ENCODE assay signal across 24 cellular contexts in the genomic region with DNA sequence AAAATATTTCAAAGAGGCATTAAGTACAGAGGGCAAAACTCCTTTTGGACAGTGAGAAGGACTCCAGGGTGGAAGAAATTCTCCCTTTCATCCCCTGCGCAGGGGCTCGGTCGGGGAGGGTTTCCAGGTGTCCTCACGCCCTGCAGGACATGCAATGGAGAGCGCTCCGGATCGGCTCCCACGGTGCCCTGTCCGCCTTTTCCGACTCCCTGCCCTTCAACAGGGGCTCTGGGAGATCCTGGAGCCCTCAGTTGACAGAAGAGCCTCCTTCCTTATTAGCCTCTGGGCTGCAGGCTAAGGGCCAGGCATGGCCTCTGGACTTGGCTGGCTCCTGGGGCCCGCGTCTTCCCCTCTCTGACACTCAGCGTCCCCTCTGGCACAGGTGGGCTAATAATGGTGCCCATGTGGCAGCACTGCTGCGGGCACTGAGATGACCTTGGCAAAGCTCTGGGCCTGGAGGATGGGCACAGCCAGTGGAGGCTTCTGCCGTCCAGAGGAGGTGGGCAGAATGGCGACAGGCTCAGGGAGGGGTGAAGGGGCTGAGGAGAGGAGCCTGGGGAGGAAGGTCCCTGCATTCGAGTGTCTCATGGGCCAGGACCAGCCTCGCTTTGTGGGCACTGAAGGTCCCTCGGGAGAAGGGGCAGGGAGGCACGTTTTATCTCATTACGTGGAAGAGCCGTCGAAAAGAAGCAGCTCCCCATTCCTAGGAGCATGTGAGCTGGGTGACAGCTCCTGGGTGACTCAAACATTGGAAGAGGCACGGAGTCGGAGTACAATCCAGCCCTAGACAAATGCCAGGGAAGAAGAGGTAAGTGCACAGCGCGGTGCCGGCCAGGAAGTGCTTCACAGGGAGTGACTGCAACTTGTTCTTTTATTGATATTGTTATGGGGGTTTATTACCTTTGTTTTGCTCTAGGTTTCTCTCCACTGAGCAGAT.
DNase-seq lines count a peak whose midpoint lies in the region; ATAC-seq and TF ChIP-seq lines count a peak whose summit lies in the region.
"Had no signal": no experiment of that assay in that cellular context is flagged by ENCODE, and none has a peak within 500 bp of the region (broad histone marks: within the 10 kb centered on the region; RNA-seq: fewer than 3 reads in every experiment).

No MANE protein-coding gene starts in this region.

- DNase-seq in right atrium auricular region (ENCODE audit: low spot score), result no peak
- no peak for DNase-seq in left cardiac atrium
- DNase-seq in upper lobe of right lung, result no peak
- no peak for DNase-seq in mesendoderm
- no peak for DNase-seq in middle frontal gyrus (ENCODE audit: extremely low spot score, low spot score)
- DNase-seq: activated B cell treated with CpG ODN at 0.5 μM for 24 hours; activated CD4-positive, alpha-beta memory T cell treated with anti-CD3 and anti-CD28 coated beads for 36 hours; activated effector memory CD4-positive, alpha-beta T cell treated with Interleukin-2 at 50 U/mL for 16 hours; HFFc6; NCI-H1694 treated with DMSO at 0.1 percent for 48 hours; NCI-H524 treated with DMSO at 0.1 percent for 48 hours; small intestine; stimulated activated CD4-positive, alpha-beta T cell treated with anti-CD3 and anti-CD28 coated beads, Interleukin-2, amount 100 ng/mL, for 48 hours; stimulated activated naive CD8-positive, alpha-beta T cell treated with anti-CD3 and anti-CD28 coated beads, Interleukin-15, Interleukin-2, amounts not matched to agents 100 U/mL and 50 U/mL, for 24 hours; T1000 had no signal

- H2BK5ac ChIP-seq in mesendoderm (ENCODE audit: low read length), result no peak overlapping the region

- no peak overlapping the region for H3K18ac ChIP-seq in mesendoderm (ENCODE audit: low read length)

- no peaks in the 10 kb centered on the region for H3K79me1 ChIP-seq in mesendoderm (ENCODE audit: low read length)

- H3K36me3 ChIP-seq in right atrium auricular region, result no peaks in the 10 kb centered on the region
- H3K36me3 ChIP-seq in rectal smooth muscle tissue (ENCODE audit: control insufficient read depth, insufficient read depth, low read length), result no peaks in the 10 kb centered on the region
- no peaks in the 10 kb centered on the region for H3K36me3 ChIP-seq in upper lobe of right lung
- H3K36me3 ChIP-seq in mesendoderm (ENCODE audit: control insufficient read depth, insufficient read depth, low read length), result no peaks in the 10 kb centered on the region
- H3K36me3 ChIP-seq: prostate gland had no signal

- H2AK5ac ChIP-seq in mesendoderm (ENCODE audit: low read length), result no peak overlapping the region

- H3K4me1 ChIP-seq in right atrium auricular region (peaks cover 0 to 37% of the 10 kb centered on the region in 2 donors), rectal smooth muscle tissue (ENCODE audit: control insufficient read depth, insufficient read depth, low read length) (peaks cover 20% of the 10 kb centered on the region), upper lobe of right lung (peaks cover 6% of the 10 kb centered on the region), mesendoderm (ENCODE audit: control insufficient read depth, low read depth, low read length) (no peaks in the 10 kb centered on the region)
- H3K4me1 ChIP-seq: A549, prostate gland had no signal

- H4K5ac ChIP-seq in mesendoderm (ENCODE audit: low read length), result no peak overlapping the region

- peak overlapping the region; percentile 42 to 49 for H3K27ac ChIP-seq in right atrium auricular region
- H3K27ac ChIP-seq in layer of hippocampus (ENCODE audit: low read depth, low read length), result peak overlapping the region; percentile 68
- H3K27ac ChIP-seq in rectal smooth muscle tissue (ENCODE audit: low read depth, low read length), result peak overlapping the region; percentile 41
- H3K27ac ChIP-seq in upper lobe of right lung, result no peak overlapping the region
- H3K27ac ChIP-seq in mesendoderm (ENCODE audit: low read depth, low read length), result no peak overlapping the region
- H3K27ac ChIP-seq: A549, hepatocyte, KMS-11 had no signal

- TF ChIP-seq CTCF in right atrium auricular region (IDR thresholded peaks at IDR 0.05) (no peak), upper lobe of right lung (IDR thresholded peaks at IDR 0.05) (no peak)

- H3K4me3 ChIP-seq in right atrium auricular region, result no peak overlapping the region
- H3K4me3 ChIP-seq in rectal smooth muscle tissue (ENCODE audit: low read length), result no peak overlapping the region
- no peak overlapping the region for H3K4me3 ChIP-seq in upper lobe of right lung
- no peak overlapping the region for H3K4me3 ChIP-seq in mesendoderm (ENCODE audit: low read length)
- H3K4me3 ChIP-seq: A549, coronary artery, hepatocyte, prostate gland had no signal

- H3K27me3 ChIP-seq in right atrium auricular region, result no peaks in the 10 kb centered on the region
- H3K27me3 ChIP-seq in layer of hippocampus (ENCODE audit: control insufficient read depth, insufficient read depth, low read length), result no peaks in the 10 kb centered on the region
- H3K27me3 ChIP-seq in rectal smooth muscle tissue (ENCODE audit: control insufficient read depth, insufficient read depth, low read length), result no peaks in the 10 kb centered on the region
- no peaks in the 10 kb centered on the region for H3K27me3 ChIP-seq in upper lobe of right lung
- no peaks in the 10 kb centered on the region for H3K27me3 ChIP-seq in mesendoderm (ENCODE audit: insufficient read depth, low read length, poor library complexity)
- H3K27me3 ChIP-seq: hepatocyte had no signal

- no peak overlapping the region for H3K4me2 ChIP-seq in mesendoderm (ENCODE audit: low read length)
- H3K4me2 ChIP-seq: A549, hepatocyte, KMS-11 had no signal

- intact Hi-C loops in left cardiac atrium (cut with DNase I), result no loop called here
- intact Hi-C loops in upper lobe of right lung (cut with DNase I), result no loop called here

- H3K56ac ChIP-seq in mesendoderm (ENCODE audit: low read length), result no peak overlapping the region

- no peaks in the 10 kb centered on the region for H3K9me3 ChIP-seq in right atrium auricular region
- H3K9me3 ChIP-seq in upper lobe of right lung, result no peaks in the 10 kb centered on the region
- H3K9me3 ChIP-seq: A549, prostate gland had no signal

- H2BK15ac ChIP-seq in mesendoderm (replicated peaks; ENCODE audit: low read depth), result no peak overlapping the region

- H4K8ac ChIP-seq in mesendoderm (ENCODE audit: low read depth, low read length), result no peak overlapping the region

- no peak overlapping the region for H2BK120ac ChIP-seq in mesendoderm (ENCODE audit: low read depth, low read length)

- no peaks in the 10 kb centered on the region for H3K79me2 ChIP-seq in mesendoderm (ENCODE audit: control insufficient read depth, insufficient read depth, low read length)
- H3K79me2 ChIP-seq: hepatocyte had no signal

- ATAC-seq in left cardiac atrium, result no peak
- peak; percentile 6 for ATAC-seq in upper lobe of right lung
- ATAC-seq in GM18502 (IDR thresholded peaks at IDR 0.05; ENCODE audit: poor library complexity, unreplicated experiment), result no peak
- ATAC-seq: A549; naive thymus-derived CD8-positive, alpha-beta T cell; stimulated activated naive CD8-positive, alpha-beta T cell treated with anti-CD3 and anti-CD28 coated beads, Interleukin-15, Interleukin-2, amounts not matched to agents 100 U/mL and 50 U/mL, for 24 hours had no signal

- no peak overlapping the region for H3K23ac ChIP-seq in mesendoderm (ENCODE audit: low read length)

- no peak overlapping the region for H3K4ac ChIP-seq in mesendoderm (ENCODE audit: low read depth, low read length)

- no peak overlapping the region for H3K9ac ChIP-seq in rectal smooth muscle tissue (ENCODE audit: low read length)
- no peak overlapping the region for H3K9ac ChIP-seq in mesendoderm (ENCODE audit: low read length)
- H3K9ac ChIP-seq: KMS-11 had no signal

- WGBS in mesendoderm (ENCODE audit: extremely low coverage, insufficient coverage, low lambda C conversion rate), result no CpG with 5 or more reads among the region's 28 CpGs

Comparison
In these comparisons a context has a peak if more than half of its experiments do, and no peak if none do; other contexts are left out.
1. H3K27ac ChIP-seq: peak in right atrium auricular region (2 of 2), layer of hippocampus (single experiment) and rectal smooth muscle tissue (single experiment); none in upper lobe of right lung (single experiment) and mesendoderm (single experiment).